In genomic region chr7:37182011-37182478, GRCh38 we compare ENCODE assay signal across 8 cellular contexts.
DNase-seq lines count a peak whose midpoint lies in the region; ATAC-seq and TF ChIP-seq lines count a peak whose summit lies in the region.

No MANE protein-coding gene starts in this region.

- intact Hi-C loops in PC-3 (cut with micrococcal nuclease) (loop anchor here (1.0 to 10.0 kb wide), 5 partner anchors 155 to 695 kb away; no protein-coding TSS in a partner anchor), stomach (cut with DNase I; ENCODE audit: low total_unique reads) (loop anchor here (10.0 kb wide), 1 partner anchor 217 kb away; no protein-coding TSS in a partner anchor)

- POLR2A ChIA-PET in PC-3 (lab: Charles Lee; ENCODE audit: unreplicated experiment): no interaction called here

- H3K27me3 ChIP-seq in PC-3 (ENCODE audit: low read length) (peaks cover 20% of the 10 kb centered on the region; the same call in 1 of the 2 replicates), stomach (no peaks in the 10 kb centered on the region)

- no peak overlapping the region for H3K4me3 Mint-ChIP-seq in neural crest cell

- no peak overlapping the region for H3K4me3 ChIP-seq in PC-3 (ENCODE audit: low read length)
- no peak overlapping the region for H3K4me3 ChIP-seq in fibroblast of the aortic adventitia (ENCODE audit: low read depth, low read length)
- no peak overlapping the region for H3K4me3 ChIP-seq in stomach

- no peaks in the 10 kb centered on the region for H3K79me2 ChIP-seq in PC-3 (ENCODE audit: low read length)

- no peak for TF ChIP-seq POLR2A in stomach (IDR thresholded peaks at IDR 0.05)

- TF ChIP-seq CTCF in GM20000 (IDR thresholded peaks at IDR 0.05; ENCODE audit: extremely low read depth, missing control alignments) (peak; percentile 76), PC-3 (conservative IDR thresholded peaks at IDR 0.05; ENCODE audit: low read depth, low read length) (peak; percentile 91), fibroblast of the aortic adventitia (IDR thresholded peaks at IDR 0.05; ENCODE audit: insufficient read depth, low read length) (peak; percentile 92), neural crest cell (conservative IDR thresholded peaks at IDR 0.05) (peak; percentile 97), stomach (IDR thresholded peaks at IDR 0.05) (peak in 6 of 7 experiments; percentile 10 to 93 (median 90))

- H3K36me3 Mint-ChIP-seq in neural crest cell (ENCODE audit: low read depth): no peaks in the 10 kb centered on the region

- peaks cover 6% of the 10 kb centered on the region for H3K4me1 Mint-ChIP-seq in neural crest cell

- no TSS peak for BruUV-seq in PC-3 (replicated peaks; lab: Mats Ljungman, UMichigan)

- no peaks in the 10 kb centered on the region for H3K4me1 ChIP-seq in PC-3 (ENCODE audit: insufficient read depth, low read length)
- peaks cover 0 to 23% (median 11%) of the 10 kb centered on the region in 4 donors for H3K4me1 ChIP-seq in stomach

- TF ChIP-seq EP300 in stomach (IDR thresholded peaks at IDR 0.05): no peak

- no peaks in the 10 kb centered on the region for H3K9me3 ChIP-seq in PC-3 (ENCODE audit: low read length)
- H3K9me3 ChIP-seq in stomach: no peaks in the 10 kb centered on the region

- DNase-seq in COR-L47 (lab: John Stamatoyannopoulos, UW) (peak; percentile 79), GM20000 (ENCODE audit: low spot score) (peak; percentile 69), HuH-7 (ENCODE audit: low spot score) (peak; percentile 74), PC-3 (peak; percentile 75), fibroblast of the aortic adventitia (ENCODE audit: low read depth) (peak; percentile 69), neural crest cell (ENCODE audit: low read depth, low spot score) (peak; percentile 90), stomach (peak; percentile 83)
- DNase-seq in activated T-cell treated with anti-CD3 and anti-CD28 coated beads, Interleukin-2, amount 50 U/mL, for 48 hours: peak; percentile 88

- no peaks in the 10 kb centered on the region for H4K20me1 ChIP-seq in PC-3 (ENCODE audit: low read length)

- peaks cover 2% of the 10 kb centered on the region for H3K9me3 Mint-ChIP-seq in neural crest cell

- ATAC-seq in PC-3: peak; percentile 90

- no peaks in the 10 kb centered on the region for H3K9me2 ChIP-seq in PC-3 (replicated peaks; ENCODE audit: low read length)

- H3F3A ChIP-seq in PC-3 (ENCODE audit: low read length, unreplicated experiment): no peaks in the 10 kb centered on the region

- WGBS in stomach, 5 donors: 1 to 6% (median 3%) methylated on average over 7 of the region's 7 CpGs

- H2AFZ ChIP-seq in PC-3 (ENCODE audit: low read length): no peak overlapping the region

- H3K27ac ChIP-seq in PC-3 (ENCODE audit: low read length): no peak overlapping the region
- no peak overlapping the region for H3K27ac ChIP-seq in stomach

- H3K36me3 ChIP-seq in PC-3 (ENCODE audit: low read depth, low read length): no peaks in the 10 kb centered on the region
- H3K36me3 ChIP-seq in stomach: no peaks in the 10 kb centered on the region

- no peak overlapping the region for H3K9ac ChIP-seq in PC-3 (ENCODE audit: low read length)

- H3K27ac Mint-ChIP-seq in neural crest cell (ENCODE audit: unreplicated experiment): no peak overlapping the region

- H3K4me2 ChIP-seq in PC-3 (ENCODE audit: low read length): no peak overlapping the region

- no peaks in the 10 kb centered on the region for H3K27me3 Mint-ChIP-seq in neural crest cell (ENCODE audit: low read depth)

- CTCF ChIA-PET in PC-3 (lab: Charles Lee): interaction anchor here (0.5 to 1.8 kb wide), 13 partner anchors 17 to 694 kb away, joined by 3 to 38 read pairs (median 6); no protein-coding TSS in a partner anchor
